12 cellular contexts compared by ENCODE assay signal in the genomic region with DNA sequence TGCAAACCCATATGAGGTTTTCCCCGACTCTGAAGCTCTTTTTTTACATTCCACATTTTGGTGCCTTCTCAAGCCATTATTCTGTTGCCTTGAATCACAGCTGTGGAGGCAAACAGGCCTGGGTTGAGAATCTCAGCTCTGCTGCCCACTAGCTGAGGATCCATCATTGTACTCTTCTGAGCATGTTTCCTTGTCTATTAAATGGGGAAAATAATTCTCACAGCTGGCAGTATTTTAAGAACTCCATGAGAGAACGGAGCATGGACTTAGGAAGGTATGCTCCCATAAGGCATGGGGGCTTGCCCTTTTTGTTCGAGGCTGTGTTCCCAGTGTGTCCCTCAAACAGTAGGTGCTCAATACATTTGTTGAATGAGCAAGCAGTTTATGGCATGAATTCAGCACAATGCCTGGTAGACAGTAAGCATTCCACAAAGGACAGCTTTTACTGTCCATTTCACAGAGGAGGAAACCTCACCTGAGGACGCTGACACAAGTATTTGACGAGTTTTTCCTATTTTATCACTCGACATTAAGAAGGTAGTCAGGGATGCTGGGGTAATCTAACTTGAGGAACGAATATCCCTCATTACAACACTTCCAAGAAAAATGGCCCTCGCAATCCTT. TPM values are rescaled to one million over a fixed set of nuclear protein-coding genes. Genes with fewer than 3 reads are reported as not detected.
DNase-seq lines count a peak whose midpoint lies in the region; ATAC-seq and TF ChIP-seq lines count a peak whose summit lies in the region.
"Had no signal": no experiment of that assay in that cellular context is flagged by ENCODE, and none has a peak within 500 bp of the region (broad histone marks: within the 10 kb centered on the region; RNA-seq: fewer than 3 reads in every experiment).

No MANE protein-coding gene starts in this region.

- DNase-seq in Caco-2, result no peak
- DNase-seq in IMR-90, result no peak
- DNase-seq in fibroblast of pulmonary artery (ENCODE audit: low read depth), result peak; percentile 48
- no peak for DNase-seq in psoas muscle
- DNase-seq in mucosa of gallbladder (ENCODE audit: low spot score), result no peak
- no peak for DNase-seq in sciatic nerve (ENCODE audit: low spot score)
- DNase-seq in posterior vena cava (ENCODE audit: low spot score), result no peak
- DNase-seq: activated CD4-positive, alpha-beta T cell treated with anti-CD3 and anti-CD28 coated beads, Interleukin-2, amount 50 U/mL, for 1 hour; activated naive CD4-positive, alpha-beta T cell treated with anti-CD3 and anti-CD28 coated beads for 36 hours; DND-41; effector CD8-positive, alpha-beta T cell had no signal

- H3K27ac Mint-ChIP-seq in Caco-2 (ENCODE audit: unreplicated experiment), result no peak overlapping the region
- H3K27ac Mint-ChIP-seq: activated naive CD4-positive, alpha-beta T cell treated with anti-CD3 and anti-CD28 coated beads for 36 hours had no signal

- peak overlapping the region; percentile 38 for H2AK9ac ChIP-seq in IMR-90 (replicated peaks; ENCODE audit: low read depth, low read length, poor library complexity)

- H3K4me3 ChIP-seq in Caco-2 (ENCODE audit: low read depth, low read length), result no peak overlapping the region
- no peak overlapping the region for H3K4me3 ChIP-seq in IMR-90 (ENCODE audit: insufficient read depth, low read depth, low read length)
- no peak overlapping the region for H3K4me3 ChIP-seq in fibroblast of pulmonary artery (replicated peaks; ENCODE audit: low read depth, low read length)
- H3K4me3 ChIP-seq in psoas muscle, result peak overlapping the region; percentile 96

- dilution Hi-C loops in IMR-90 (cut with HindIII; ENCODE audit: low sequenced_read_pairs, unreplicated experiment), result no loop called here

- H3K27me3 ChIP-seq in Caco-2 (replicated peaks; ENCODE audit: control insufficient read depth, insufficient read depth, low read length) (no peaks in the 10 kb centered on the region), IMR-90 (ENCODE audit: control insufficient read depth, insufficient read depth, low read length) (no peaks in the 10 kb centered on the region), psoas muscle (ENCODE audit: insufficient read depth in 3 of 3, low read length in 2 of 3) (no peaks in the 10 kb centered on the region)

- no peak overlapping the region for H3K23ac ChIP-seq in IMR-90 (ENCODE audit: low read depth, low read length)

- no peak overlapping the region for H4K5ac ChIP-seq in IMR-90 (ENCODE audit: low read depth, low read length)

- TF ChIP-seq RAD21 in IMR-90 (IDR thresholded peaks at IDR 0.05; ENCODE audit: low read length), result no peak

- no peak overlapping the region for H2BK5ac ChIP-seq in IMR-90 (ENCODE audit: low read depth, low read length, poor library complexity, severe bottlenecking)

- no peak for ATAC-seq in IMR-90 (ENCODE audit: low read depth)
- no peak for ATAC-seq in psoas muscle
- no peak for ATAC-seq in HG02798 (IDR thresholded peaks at IDR 0.05; ENCODE audit: poor library complexity, unreplicated experiment)
- no peak for ATAC-seq in sciatic nerve

- TF ChIP-seq POLR2A in IMR-90 (IDR thresholded peaks at IDR 0.05; ENCODE audit: low read depth, low read length), result no peak

- no peak overlapping the region for H2BK120ac ChIP-seq in IMR-90 (ENCODE audit: low read depth, low read length)

- H3K27me3 Mint-ChIP-seq in Caco-2 (ENCODE audit: insufficient read depth, unreplicated experiment), result no peaks in the 10 kb centered on the region

- H3K36me3 Mint-ChIP-seq in Caco-2 (ENCODE audit: insufficient read depth, unreplicated experiment), result peaks cover 19% of the 10 kb centered on the region

- H3K9ac ChIP-seq in IMR-90 (ENCODE audit: low read depth, low read length), result no peak overlapping the region

- peaks cover 0 to 25% of the 10 kb centered on the region in 2 experiments; a peak in 2 of 4 replicates for H3K79me1 ChIP-seq in IMR-90 (ENCODE audit: low read depth in 1 of 2, low read length in 2 of 2)

- H2BK15ac ChIP-seq in IMR-90 (ENCODE audit: low read depth, low read length), result no peak overlapping the region

- no peaks in the 10 kb centered on the region for H3K9me1 ChIP-seq in IMR-90 (ENCODE audit: insufficient read depth, low read length)

- no peak overlapping the region for H3K14ac ChIP-seq in IMR-90 (replicated peaks; ENCODE audit: low read depth, low read length)

- CTCF ChIA-PET in Caco-2 (lab: Charles Lee) (no interaction called here), IMR-90 (lab: Yijun Ruan, JAX) (no interaction called here)

- H3K27ac ChIP-seq in IMR-90 (ENCODE audit: insufficient read depth, low read length) (no peak overlapping the region), psoas muscle (no peak overlapping the region)

- in situ Hi-C loops in IMR-90 (cut with MboI; ENCODE audit: low sequenced_read_pairs), result no loop called here

- no peaks in the 10 kb centered on the region for H3K4me1 Mint-ChIP-seq in Caco-2 (ENCODE audit: low read depth, unreplicated experiment)

- H3K9me3 Mint-ChIP-seq in Caco-2 (ENCODE audit: unreplicated experiment), result no peaks in the 10 kb centered on the region
- H3K9me3 Mint-ChIP-seq: activated naive CD4-positive, alpha-beta T cell treated with anti-CD3 and anti-CD28 coated beads for 36 hours had no signal

- no peak overlapping the region for H4K91ac ChIP-seq in IMR-90 (ENCODE audit: insufficient read depth, low read depth, low read length)

- 100% methylated on average over 2 of the region's 8 CpGs; no CpG with 5 or more reads in 1 of the 2 experiments for WGBS in IMR-90 (ENCODE audit: extremely low coverage in 2 of 2, insufficient read length in 1 of 2), 2 experiments
- WGBS in psoas muscle, 3 donors, result 67 to 71% (median 70%) methylated on average over 8 of the region's 8 CpGs

- peak overlapping the region; percentile 77 for H2AFZ ChIP-seq in IMR-90 (replicated peaks; ENCODE audit: low read length, poor library complexity)

- no peak overlapping the region; the same call in 1 of the 2 replicates for H2AK5ac ChIP-seq in IMR-90 (ENCODE audit: low read depth, low read length)

- H4K20me1 ChIP-seq in IMR-90 (ENCODE audit: insufficient read depth, low read length), result peaks cover 12% of the 10 kb centered on the region

- no peak overlapping the region for H4K8ac ChIP-seq in IMR-90 (ENCODE audit: low read depth in 2 of 2, low read length in 2 of 2)

- intact Hi-C loops in Caco-2 (cut with micrococcal nuclease; ENCODE audit: unreplicated experiment) (no loop called here), IMR-90 (cut with micrococcal nuclease) (no loop called here), psoas muscle (cut with DNase I) (loop anchor here in 1 of 2 donors (10.0 kb wide), 1 partner anchor 304 kb away; the partner anchor contains the start of gene FHIT), sciatic nerve (cut with DNase I) (no loop called here), posterior vena cava (cut with DNase I) (loop anchor here in 1 of 2 donors (5.0 kb wide), 1 partner anchor 237 kb away; no protein-coding TSS in a partner anchor)

- TF ChIP-seq CTCF in Caco-2 (IDR thresholded peaks at IDR 0.05; ENCODE audit: insufficient read depth in 1 of 2, low read depth in 1 of 2, low read length in 1 of 2, severe bottlenecking in 1 of 2, unreplicated experiment in 1 of 2), result no peak
- TF ChIP-seq CTCF in IMR-90 (conservative IDR thresholded peaks at IDR 0.05; ENCODE audit: low read depth, low read length), result no peak
- peak; percentile 47 for TF ChIP-seq CTCF in fibroblast of pulmonary artery (IDR thresholded peaks at IDR 0.05; ENCODE audit: low read length, missing control alignments)
- TF ChIP-seq CTCF in psoas muscle (IDR thresholded peaks at IDR 0.05), result no peak

- no peak overlapping the region for H2BK20ac ChIP-seq in IMR-90 (ENCODE audit: low read depth, low read length)

- POLR2A ChIA-PET in Caco-2 (lab: Charles Lee), result no interaction called here
- POLR2A ChIA-PET in IMR-90 (lab: Charles Lee; ENCODE audit: unreplicated experiment), result no interaction called here

- H3K56ac ChIP-seq in IMR-90 (ENCODE audit: extremely low read depth, insufficient read depth, low read length), result no peak overlapping the region

- H3K9me3 ChIP-seq in Caco-2 (no peaks in the 10 kb centered on the region), IMR-90 (ENCODE audit: control insufficient read depth, insufficient read depth, low read length) (0 out of 2 replicates have a peak, but pooled peaks cover 4% of the 10 kb centered on the region), psoas muscle (peaks cover 18% of the 10 kb centered on the region)

- peak overlapping the region; percentile 86 for H3K4me3 Mint-ChIP-seq in Caco-2 (ENCODE audit: unreplicated experiment)
- H3K4me3 Mint-ChIP-seq: activated naive CD4-positive, alpha-beta T cell treated with anti-CD3 and anti-CD28 coated beads for 36 hours had no signal

- BruUV-seq in Caco-2 (replicated peaks; lab: Mats Ljungman, UMichigan), result no TSS peak
- BruUV-seq in IMR-90 (replicated peaks; lab: Mats Ljungman, UMichigan), result no TSS peak

- no peak overlapping the region for H3K4ac ChIP-seq in IMR-90 (ENCODE audit: low read depth, low read length)

- H3K18ac ChIP-seq in IMR-90 (ENCODE audit: low read depth, low read length), result no peak overlapping the region

- no peak overlapping the region for H3K4me2 ChIP-seq in IMR-90 (ENCODE audit: low read depth, low read length)

- no peaks in the 10 kb centered on the region for H3K36me3 ChIP-seq in Caco-2 (ENCODE audit: control insufficient read depth, insufficient read depth, low read length)
- no peaks in the 10 kb centered on the region for H3K36me3 ChIP-seq in IMR-90 (ENCODE audit: control insufficient read depth, insufficient read depth, low read length)
- no peaks in the 10 kb centered on the region for H3K36me3 ChIP-seq in psoas muscle (ENCODE audit: insufficient read depth in 1 of 2, low read depth in 1 of 2)

- H3K4me1 ChIP-seq in Caco-2 (peaks cover 8% of the 10 kb centered on the region), IMR-90 (ENCODE audit: control insufficient read depth, insufficient read depth, low read length) (0 out of 2 replicates have a peak, but pooled peaks cover 2% of the 10 kb centered on the region), psoas muscle (no peaks in the 10 kb centered on the region)

TF ChIP-seq in IMR-90, 13 proteins besides CTCF, POLR2A, EP300 and RAD21 (continues in another document):
- TF ChIP-seq CHD1 (IDR thresholded peaks at IDR 0.05; ENCODE audit: low read depth, low read length) (no peak), MXI1 (IDR thresholded peaks at IDR 0.05; ENCODE audit: borderline replicate concordance, low read depth, low read length) (no peak), RFX5 (IDR thresholded peaks at IDR 0.05; ENCODE audit: low read depth, low read length) (no peak), CEBPB (IDR thresholded peaks at IDR 0.05; ENCODE audit: low read depth, low read length) (no peak), BHLHE40 (IDR thresholded peaks at IDR 0.05; ENCODE audit: low read depth, low read length) (no peak)

RNA-seq across cellular contexts. Expression of gene PTPRG, which starts 2.2 kb away (rescaled TPM):
- total RNA-seq in Caco-2 (2022), result 46.4 and 46.5 TPM in 2 replicates
- total RNA-seq in IMR-90 (2012; rRNA removed), result 24.7 and 31.0 TPM in 2 replicates
- polyA plus RNA-seq in IMR-90 (2012; rRNA removed), result 6.8 and 7.7 TPM in 2 replicates
- polyA plus RNA-seq in IMR-90 (2012; cell fraction: cytosol; rRNA removed), result 3.8 and 7.2 TPM in 2 replicates
- polyA plus RNA-seq in IMR-90 (2012; cell fraction: nucleus; rRNA removed; ENCODE audit: low replicate concordance), result 4.8 and 6.9 TPM in 2 replicates
- total RNA-seq in psoas muscle, result 10 to 100 TPM; 12.6 to 29.5 (median 18.6) TPM
- polyA plus RNA-seq in psoas muscle, result 10 to 100 TPM in 1 of 3 donors, 1 to 10 TPM in 2; 4.5 to 10.8 (median 5.3) TPM
- total RNA-seq in mucosa of gallbladder, result 38.1 TPM
- 67.7 TPM for total RNA-seq in sciatic nerve
- 10 to 100 TPM; 80.4 to 98.0 TPM for total RNA-seq in posterior vena cava
